In the genomic region with DNA sequence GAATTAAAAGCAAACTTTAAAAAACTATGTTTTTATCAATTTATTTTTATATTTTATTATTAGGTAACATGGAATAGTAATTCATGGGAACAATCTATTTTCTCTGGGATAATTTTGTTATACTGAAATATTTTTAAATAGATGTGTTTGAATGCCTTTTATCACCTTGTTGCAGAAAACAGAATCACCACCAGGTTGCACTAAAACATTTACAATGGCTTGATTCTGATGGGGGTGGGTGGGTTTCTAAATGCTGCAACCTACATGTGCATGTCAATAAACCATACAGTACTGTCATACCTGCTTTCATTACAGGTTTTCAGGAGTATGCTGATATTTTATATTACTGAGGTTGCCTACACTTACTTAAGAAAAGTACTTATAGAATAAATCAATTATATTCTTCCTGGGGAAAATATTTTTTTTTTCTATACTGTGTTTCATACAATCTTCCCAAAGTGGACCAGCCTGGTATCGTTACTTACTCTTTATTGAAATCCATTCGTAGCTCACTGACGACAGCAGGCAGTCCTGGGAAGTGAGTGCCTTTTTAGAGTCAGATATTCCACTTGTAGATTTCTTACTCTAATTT, we compare ENCODE assay signal across 7 cellular contexts.
DNase-seq lines count a peak whose midpoint lies in the region; ATAC-seq, FAIRE-seq and TF ChIP-seq lines count a peak whose summit lies in the region.

No MANE protein-coding gene starts in this region.

- H3K9ac ChIP-seq in SU-DHL-6 (ENCODE audit: low read length) = no peak overlapping the region

- H3K79me2 ChIP-seq in SU-DHL-6 (ENCODE audit: insufficient read depth, low read length) = no peaks in the 10 kb centered on the region

- H3K27ac ChIP-seq in KOPT-K1 (ENCODE audit: low read depth, low read length, poor library complexity, severe bottlenecking) (peak overlapping the region; percentile 22), SU-DHL-6 (ENCODE audit: low read depth, low read length) (no peak overlapping the region), small intestine (ENCODE audit: low read depth in 1 of 2, low read length in 1 of 2) (no peak overlapping the region)

- DNase-seq in GDM1 (lab: John Stamatoyannopoulos, UW) (peak; percentile 63), iPS-NIHi11 (ENCODE audit: low spot score) (peak; percentile 47), small intestine (no peak), GM19238 (ENCODE audit: insufficient read length, low spot score) (no peak)

- H3K4me2 ChIP-seq in SU-DHL-6 (ENCODE audit: low read depth, low read length, poor library complexity, severe bottlenecking) = no peak overlapping the region

- no peak for FAIRE-seq in small intestine (lab: Jason Lieb, UNC)

- H3K36me3 ChIP-seq in KOPT-K1 (ENCODE audit: insufficient read depth, low read length) (no peaks in the 10 kb centered on the region), SU-DHL-6 (ENCODE audit: low read length) (no peaks in the 10 kb centered on the region), small intestine (ENCODE audit: control insufficient read depth in 2 of 2, insufficient read depth in 2 of 2, low read length in 2 of 2) (no peaks in the 10 kb centered on the region)

- H3K9me2 ChIP-seq in SU-DHL-6 (replicated peaks; ENCODE audit: insufficient read depth, low read length) = no peaks in the 10 kb centered on the region

- no peak overlapping the region for H2AFZ ChIP-seq in SU-DHL-6 (ENCODE audit: low read depth, low read length, severe bottlenecking)

- TF ChIP-seq CTCF in SU-DHL-6 (IDR thresholded peaks at IDR 0.05; ENCODE audit: insufficient read depth, low read length, poor library complexity, severe bottlenecking) = peak; percentile 61

- ATAC-seq in esophagus mucosa = no peak

- H3K4me1 ChIP-seq in small intestine (ENCODE audit: control insufficient read depth in 2 of 2, insufficient read depth in 1 of 2, low read depth in 1 of 2, low read length in 1 of 2) = no peaks in the 10 kb centered on the region

- H3K27me3 ChIP-seq in SU-DHL-6 (ENCODE audit: low read length) (no peaks in the 10 kb centered on the region), small intestine (ENCODE audit: control insufficient read depth in 2 of 2, insufficient read depth in 2 of 2, low read length in 2 of 2) (no peaks in the 10 kb centered on the region)

- no peaks in the 10 kb centered on the region for H3K9me3 ChIP-seq in KOPT-K1 (ENCODE audit: insufficient read depth, low read length, poor library complexity, severe bottlenecking)
- no peaks in the 10 kb centered on the region for H3K9me3 ChIP-seq in SU-DHL-6 (ENCODE audit: insufficient read depth, low read length)
- no peaks in the 10 kb centered on the region for H3K9me3 ChIP-seq in small intestine (ENCODE audit: control insufficient read depth, low read depth)

- H4K20me1 ChIP-seq in SU-DHL-6 (ENCODE audit: low read depth, low read length) = no peaks in the 10 kb centered on the region

- 73 to 81% (median 75%) methylated on average over 3 of the region's 3 CpGs for WGBS in small intestine, 3 donors

- H3K4me3 ChIP-seq in SU-DHL-6 (ENCODE audit: insufficient read depth, low read length, poor library complexity, severe bottlenecking) = no peak overlapping the region
- no peak overlapping the region for H3K4me3 ChIP-seq in small intestine (ENCODE audit: low read depth in 1 of 2, low read length in 2 of 2)

- no peaks in the 10 kb centered on the region for H3F3A ChIP-seq in SU-DHL-6 (ENCODE audit: insufficient read depth)

Comparison
In these comparisons a context has a peak if more than half of its experiments do, and no peak if none do; other contexts are left out.
1. DNase-seq: peak in GDM1 (single experiment) and iPS-NIHi11 (single experiment); none in small intestine (single experiment) and GM19238 (single experiment).